In the genomic region with DNA sequence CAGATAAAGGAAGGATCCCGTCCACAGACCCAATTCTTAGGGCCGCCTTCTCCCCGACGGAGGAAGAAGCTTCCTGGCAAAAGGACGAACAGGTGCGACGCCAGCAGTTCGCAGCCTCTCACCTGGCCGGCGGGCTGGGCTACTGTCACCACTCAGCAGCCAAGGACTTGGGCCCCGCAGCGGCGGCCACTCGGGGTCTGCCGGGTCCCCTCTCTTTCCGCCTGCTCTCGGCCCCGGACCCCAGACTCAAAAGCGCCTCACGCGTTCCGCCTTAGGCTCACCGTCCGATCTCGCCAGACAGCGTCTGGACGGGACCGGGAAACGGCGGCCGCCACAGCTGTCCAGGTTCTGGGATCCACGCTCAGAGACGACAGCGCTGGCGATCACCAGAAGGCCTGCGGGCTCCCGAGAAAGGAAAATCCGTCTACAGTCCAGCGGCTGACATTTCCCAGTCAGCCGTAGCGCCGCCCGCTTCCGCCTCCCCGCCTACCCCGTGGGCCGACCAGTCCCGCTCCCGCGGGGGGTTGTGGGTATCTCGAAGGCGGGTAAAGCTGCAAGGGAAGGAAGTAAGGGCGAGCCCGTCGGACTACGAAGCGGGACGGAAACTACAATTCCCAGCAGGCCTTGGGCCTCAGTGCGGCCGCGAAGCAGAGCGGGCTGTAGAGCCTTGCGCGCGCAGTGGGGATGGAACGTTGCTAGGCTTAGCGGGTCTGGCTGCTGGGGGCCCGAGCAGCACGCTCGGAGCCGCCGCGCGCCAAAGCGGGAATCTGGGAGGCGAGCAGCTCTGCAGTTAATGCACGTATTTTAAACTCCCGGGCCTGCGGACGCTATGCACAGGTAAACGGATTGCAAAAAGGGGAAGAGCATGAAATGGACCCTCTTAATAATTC, we compare ENCODE assay signal across 1 cellular context.
TF ChIP-seq lines count a peak whose summit lies in the region.

LMBRD2 (minus strand) TSS at position 454 of the 890 bp plus-strand sequence. CDS start 8,538 bp downstream, outside the sequence.
SKP2 (plus strand) TSS at position 678 of the 890 bp plus-strand sequence; CDS start at position 830, 152 bp downstream.

TF ChIP-seq in K562, 482 proteins besides CTCF, POLR2A, EP300 and RAD21 (continued from another document and continues in another):
- TF ChIP-seq, protein P1, sequence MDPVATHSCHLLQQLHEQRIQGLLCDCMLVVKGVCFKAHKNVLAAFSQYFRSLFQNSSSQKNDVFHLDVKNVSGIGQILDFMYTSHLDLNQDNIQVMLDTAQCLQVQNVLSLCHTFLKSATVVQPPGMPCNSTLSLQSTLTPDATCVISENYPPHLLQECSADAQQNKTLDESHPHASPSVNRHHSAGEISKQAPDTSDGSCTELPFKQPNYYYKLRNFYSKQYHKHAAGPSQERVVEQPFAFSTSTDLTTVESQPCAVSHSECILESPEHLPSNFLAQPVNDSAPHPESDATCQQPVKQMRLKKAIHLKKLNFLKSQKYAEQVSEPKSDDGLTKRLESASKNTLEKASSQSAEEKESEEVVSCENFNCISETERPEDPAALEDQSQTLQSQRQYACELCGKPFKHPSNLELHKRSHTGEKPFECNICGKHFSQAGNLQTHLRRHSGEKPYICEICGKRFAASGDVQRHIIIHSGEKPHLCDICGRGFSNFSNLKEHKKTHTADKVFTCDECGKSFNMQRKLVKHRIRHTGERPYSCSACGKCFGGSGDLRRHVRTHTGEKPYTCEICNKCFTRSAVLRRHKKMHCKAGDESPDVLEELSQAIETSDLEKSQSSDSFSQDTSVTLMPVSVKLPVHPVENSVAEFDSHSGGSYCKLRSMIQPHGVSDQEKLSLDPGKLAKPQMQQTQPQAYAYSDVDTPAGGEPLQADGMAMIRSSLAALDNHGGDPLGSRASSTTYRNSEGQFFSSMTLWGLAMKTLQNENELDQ (CRISPR knock-in tag; IDR thresholded peaks at IDR 0.05; ENCODE audit: borderline replicate concordance), result no peak
- TF ChIP-seq, protein P2, sequence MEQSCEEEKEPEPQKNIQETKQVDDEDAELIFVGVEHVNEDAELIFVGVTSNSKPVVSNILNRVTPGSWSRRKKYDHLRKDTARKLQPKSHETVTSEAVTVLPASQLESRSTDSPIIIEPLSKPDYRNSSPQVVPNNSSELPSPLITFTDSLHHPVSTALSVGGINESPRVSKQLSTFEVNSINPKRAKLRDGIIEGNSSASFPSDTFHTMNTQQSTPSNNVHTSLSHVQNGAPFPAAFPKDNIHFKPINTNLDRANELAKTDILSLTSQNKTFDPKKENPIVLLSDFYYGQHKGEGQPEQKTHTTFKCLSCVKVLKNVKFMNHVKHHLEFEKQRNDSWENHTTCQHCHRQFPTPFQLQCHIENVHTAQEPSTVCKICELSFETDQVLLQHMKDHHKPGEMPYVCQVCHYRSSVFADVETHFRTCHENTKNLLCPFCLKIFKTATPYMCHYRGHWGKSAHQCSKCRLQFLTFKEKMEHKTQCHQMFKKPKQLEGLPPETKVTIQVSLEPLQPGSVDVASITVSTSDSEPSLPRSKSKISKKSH (CRISPR knock-in tag; IDR thresholded peaks at IDR 0.05), result no peak
- 0 out of 4 replicates have a peak, but pooled peaks of 1 of the 2 experiments have one; percentile 42 for TF ChIP-seq TRIM24 (IDR thresholded peaks at IDR 0.05)
- TF ChIP-seq GABPB1 (CRISPR knock-in tag; IDR thresholded peaks at IDR 0.05), result peak; percentile 87
- no peak for TF ChIP-seq POLR3A (IDR thresholded peaks at IDR 0.05; ENCODE audit: borderline replicate concordance, extremely low read depth, insufficient read depth, insufficient read length)
- TF ChIP-seq GTF2F1 (IDR thresholded peaks at IDR 0.05; ENCODE audit: low read depth, low read length), result peak; percentile 70; the same call in 1 of the 2 replicates
- TF ChIP-seq RBM39 (optimal IDR thresholded peaks at IDR 0.05; ENCODE audit: low read depth, low read length), result no peak
- no peak for TF ChIP-seq ZNF165 (CRISPR knock-in tag; IDR thresholded peaks at IDR 0.05; ENCODE audit: borderline replicate concordance)
- TF ChIP-seq ETS2 (tag; IDR thresholded peaks at IDR 0.05; ENCODE audit: borderline replicate concordance, poor library complexity, severe bottlenecking), result no peak
- TF ChIP-seq DMBX1 (CRISPR knock-in tag; IDR thresholded peaks at IDR 0.05; ENCODE audit: borderline replicate concordance), result no peak
- TF ChIP-seq ZBTB34 (CRISPR knock-in tag; IDR thresholded peaks at IDR 0.05), result no peak
- TF ChIP-seq ZNF449 (CRISPR knock-in tag; IDR thresholded peaks at IDR 0.05), result no peak
- no peak for TF ChIP-seq ZNF174 (CRISPR knock-in tag; IDR thresholded peaks at IDR 0.05)
- TF ChIP-seq SMAD3 (CRISPR knock-in tag; conservative IDR thresholded peaks at IDR 0.05), result no peak
- TF ChIP-seq ZFPM2 (CRISPR knock-in tag; IDR thresholded peaks at IDR 0.05), result no peak
- TF ChIP-seq HMG20B (CRISPR knock-in tag; IDR thresholded peaks at IDR 0.05), result no peak
- no peak for TF ChIP-seq MECOM (CRISPR knock-in tag; IDR thresholded peaks at IDR 0.05)
- TF ChIP-seq KDM1A (IDR thresholded peaks at IDR 0.05), result no peak
- no peak for TF ChIP-seq ZNF551 (CRISPR knock-in tag; IDR thresholded peaks at IDR 0.05)
- no peak for TF ChIP-seq CHAMP1 (IDR thresholded peaks at IDR 0.05)
- TF ChIP-seq, protein P3, sequence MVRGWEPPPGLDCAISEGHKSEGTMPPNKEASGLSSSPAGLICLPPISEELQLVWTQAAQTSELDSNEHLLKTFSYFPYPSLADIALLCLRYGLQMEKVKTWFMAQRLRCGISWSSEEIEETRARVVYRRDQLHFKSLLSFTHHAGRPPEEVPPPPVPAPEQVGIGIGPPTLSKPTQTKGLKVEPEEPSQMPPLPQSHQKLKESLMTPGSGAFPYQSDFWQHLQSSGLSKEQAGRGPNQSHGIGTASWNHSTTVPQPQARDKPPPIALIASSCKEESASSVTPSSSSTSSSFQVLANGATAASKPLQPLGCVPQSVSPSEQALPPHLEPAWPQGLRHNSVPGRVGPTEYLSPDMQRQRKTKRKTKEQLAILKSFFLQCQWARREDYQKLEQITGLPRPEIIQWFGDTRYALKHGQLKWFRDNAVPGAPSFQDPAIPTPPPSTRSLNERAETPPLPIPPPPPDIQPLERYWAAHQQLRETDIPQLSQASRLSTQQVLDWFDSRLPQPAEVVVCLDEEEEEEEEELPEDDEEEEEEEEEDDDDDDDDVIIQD (CRISPR knock-in tag; IDR thresholded peaks at IDR 0.05), result no peak
- TF ChIP-seq SAFB2 (IDR thresholded peaks at IDR 0.05; ENCODE audit: borderline replicate concordance, low read depth, low read length, severe bottlenecking), result no peak
- peak; percentile 38; the same call in 1 of the 2 replicates for TF ChIP-seq CBX1 (IDR thresholded peaks at IDR 0.05; ENCODE audit: low read depth)
- no peak for TF ChIP-seq ZNF584 (CRISPR knock-in tag; IDR thresholded peaks at IDR 0.05; ENCODE audit: low read depth)
- TF ChIP-seq ZNF518B (CRISPR knock-in tag; IDR thresholded peaks at IDR 0.05), result no peak
- no peak for TF ChIP-seq TCF7L2 (IDR thresholded peaks at IDR 0.05; ENCODE audit: low read depth, low read length)
- TF ChIP-seq PYGO2 (tag; IDR thresholded peaks at IDR 0.05), result no peak
- TF ChIP-seq, protein P4, sequence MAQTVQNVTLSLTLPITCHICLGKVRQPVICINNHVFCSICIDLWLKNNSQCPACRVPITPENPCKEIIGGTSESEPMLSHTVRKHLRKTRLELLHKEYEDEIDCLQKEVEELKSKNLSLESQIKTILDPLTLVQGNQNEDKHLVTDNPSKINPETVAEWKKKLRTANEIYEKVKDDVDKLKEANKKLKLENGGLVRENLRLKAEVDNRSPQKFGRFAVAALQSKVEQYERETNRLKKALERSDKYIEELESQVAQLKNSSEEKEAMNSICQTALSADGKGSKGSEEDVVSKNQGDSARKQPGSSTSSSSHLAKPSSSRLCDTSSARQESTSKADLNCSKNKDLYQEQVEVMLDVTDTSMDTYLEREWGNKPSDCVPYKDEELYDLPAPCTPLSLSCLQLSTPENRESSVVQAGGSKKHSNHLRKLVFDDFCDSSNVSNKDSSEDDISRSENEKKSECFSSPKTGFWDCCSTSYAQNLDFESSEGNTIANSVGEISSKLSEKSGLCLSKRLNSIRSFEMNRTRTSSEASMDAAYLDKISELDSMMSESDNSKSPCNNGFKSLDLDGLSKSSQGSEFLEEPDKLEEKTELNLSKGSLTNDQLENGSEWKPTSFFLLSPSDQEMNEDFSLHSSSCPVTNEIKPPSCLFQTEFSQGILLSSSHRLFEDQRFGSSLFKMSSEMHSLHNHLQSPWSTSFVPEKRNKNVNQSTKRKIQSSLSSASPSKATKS (CRISPR knock-in tag; IDR thresholded peaks at IDR 0.05), result no peak
- no peak; the same call in 1 of the 2 replicates for TF ChIP-seq POLR2AphosphoS2 (IDR thresholded peaks at IDR 0.05; ENCODE audit: low read length)
- no peak for TF ChIP-seq YBX1 (IDR thresholded peaks at IDR 0.05)
- TF ChIP-seq, protein P5, sequence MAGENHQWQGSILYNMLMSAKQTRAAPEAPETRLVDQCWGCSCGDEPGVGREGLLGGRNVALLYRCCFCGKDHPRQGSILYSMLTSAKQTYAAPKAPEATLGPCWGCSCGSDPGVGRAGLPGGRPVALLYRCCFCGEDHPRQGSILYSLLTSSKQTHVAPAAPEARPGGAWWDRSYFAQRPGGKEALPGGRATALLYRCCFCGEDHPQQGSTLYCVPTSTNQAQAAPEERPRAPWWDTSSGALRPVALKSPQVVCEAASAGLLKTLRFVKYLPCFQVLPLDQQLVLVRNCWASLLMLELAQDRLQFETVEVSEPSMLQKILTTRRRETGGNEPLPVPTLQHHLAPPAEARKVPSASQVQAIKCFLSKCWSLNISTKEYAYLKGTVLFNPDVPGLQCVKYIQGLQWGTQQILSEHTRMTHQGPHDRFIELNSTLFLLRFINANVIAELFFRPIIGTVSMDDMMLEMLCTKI (IDR thresholded peaks at IDR 0.05; ENCODE audit: partially characterized antibody), result no peak
- no peak for TF ChIP-seq MCM7 (IDR thresholded peaks at IDR 0.05)
- peak; percentile 70 to 74; a peak in 2 of 4 replicates for TF ChIP-seq TBL1XR1 (IDR thresholded peaks at IDR 0.05; ENCODE audit: low read length in 2 of 2)
- TF ChIP-seq, protein P6, sequence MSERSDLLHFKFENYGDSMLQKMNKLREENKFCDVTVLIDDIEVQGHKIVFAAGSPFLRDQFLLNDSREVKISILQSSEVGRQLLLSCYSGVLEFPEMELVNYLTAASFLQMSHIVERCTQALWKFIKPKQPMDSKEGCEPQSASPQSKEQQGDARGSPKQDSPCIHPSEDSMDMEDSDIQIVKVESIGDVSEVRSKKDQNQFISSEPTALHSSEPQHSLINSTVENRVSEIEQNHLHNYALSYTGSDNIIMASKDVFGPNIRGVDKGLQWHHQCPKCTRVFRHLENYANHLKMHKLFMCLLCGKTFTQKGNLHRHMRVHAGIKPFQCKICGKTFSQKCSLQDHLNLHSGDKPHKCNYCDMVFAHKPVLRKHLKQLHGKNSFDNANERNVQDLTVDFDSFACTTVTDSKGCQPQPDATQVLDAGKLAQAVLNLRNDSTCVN (CRISPR knock-in tag; IDR thresholded peaks at IDR 0.05), result no peak
- no peak for TF ChIP-seq SRSF7 (optimal IDR thresholded peaks at IDR 0.05; ENCODE audit: low read depth, low read length)
- peak; percentile 81 for TF ChIP-seq ELF4 (CRISPR knock-in tag; IDR thresholded peaks at IDR 0.05)
